Comparison of ENCODE assay signal across 9 cellular contexts in genomic region chr17:40803617-40804082, GRCh38. TPM values are rescaled to one million over a fixed set of nuclear protein-coding genes. Genes with fewer than 3 reads are reported as not detected.
DNase-seq lines count a peak whose midpoint lies in the region; ATAC-seq and TF ChIP-seq lines count a peak whose summit lies in the region.
"Had no signal": no experiment of that assay in that cellular context is flagged by ENCODE, and none has a peak within 500 bp of the region (broad histone marks: within the 10 kb centered on the region; RNA-seq: fewer than 3 reads in every experiment).

No MANE protein-coding gene starts in this region.

- H3K9ac ChIP-seq in DND-41 (ENCODE audit: low read depth, low read length): no peak overlapping the region

- H3K27ac ChIP-seq in DND-41 (ENCODE audit: low read length): no peak overlapping the region

- H3K79me2 ChIP-seq in DND-41 (ENCODE audit: insufficient read depth, low read length): no peaks in the 10 kb centered on the region

- H3K27me3 Mint-ChIP-seq in naive thymus-derived CD8-positive, alpha-beta T cell: peaks cover 25 to 48% (median 41%) of the 10 kb centered on the region in 5 donors
- peaks cover 38% of the 10 kb centered on the region for H3K27me3 Mint-ChIP-seq in stimulated activated memory B cell treated with anti-CD40 and anti-IgM and Interleukin-4, amounts not matched to agents 10 μg/mL and 1 μg/mL and 100 μg/mL, for 72 hours

- no peak for TF ChIP-seq POLR2A in erythroblast (IDR thresholded peaks at IDR 0.05; ENCODE audit: low read length)

- DNase-seq in DND-41 (peak; percentile 76), LHCN-M2 (ENCODE audit: low read depth) (peak; percentile 50), OCI-M1 (lab: John Stamatoyannopoulos, UW) (peak; percentile 81), activated T-cell treated with anti-CD3 and anti-CD28 coated beads for 1 hour (ENCODE audit: low read depth) (peak; percentile 66), erythroblast (lab: John Stamatoyannopoulos, UW) (peak; percentile 70 to 84)
- peak; percentile 51 to 81 (median 60) for DNase-seq in naive thymus-derived CD8-positive, alpha-beta T cell

- peaks cover 3 to 5% (median 4%) of the 10 kb centered on the region in 4 donors for H3K4me1 Mint-ChIP-seq in naive thymus-derived CD8-positive, alpha-beta T cell
- H3K4me1 Mint-ChIP-seq in stimulated activated memory B cell treated with anti-CD40 and anti-IgM and Interleukin-4, amounts not matched to agents 10 μg/mL and 1 μg/mL and 100 μg/mL, for 72 hours: no peaks in the 10 kb centered on the region

- POLR2A ChIA-PET in naive thymus-derived CD8-positive, alpha-beta T cell (lab: Charles Lee): interaction anchor here (0.5 kb wide), 1 partner anchor 113 kb away, joined by 3 read pairs; no protein-coding TSS in a partner anchor

- peaks cover 34% of the 10 kb centered on the region for H3K27me3 ChIP-seq in DND-41 (ENCODE audit: insufficient read depth, low read length, poor library complexity)

- H3K27ac Mint-ChIP-seq in naive thymus-derived CD8-positive, alpha-beta T cell: no peak overlapping the region
- no peak overlapping the region for H3K27ac Mint-ChIP-seq in stimulated activated memory B cell treated with anti-CD40 and anti-IgM and Interleukin-4, amounts not matched to agents 10 μg/mL and 1 μg/mL and 100 μg/mL, for 72 hours

- H3K4me3 Mint-ChIP-seq in naive thymus-derived CD8-positive, alpha-beta T cell: peak overlapping the region in 1 of 10 donors; percentile 19
- no peak overlapping the region for H3K4me3 Mint-ChIP-seq in stimulated activated memory B cell treated with anti-CD40 and anti-IgM and Interleukin-4, amounts not matched to agents 10 μg/mL and 1 μg/mL and 100 μg/mL, for 72 hours

- no peaks in the 10 kb centered on the region for H3K9me3 Mint-ChIP-seq in naive thymus-derived CD8-positive, alpha-beta T cell
- peaks cover 3% of the 10 kb centered on the region for H3K9me3 Mint-ChIP-seq in stimulated activated memory B cell treated with anti-CD40 and anti-IgM and Interleukin-4, amounts not matched to agents 10 μg/mL and 1 μg/mL and 100 μg/mL, for 72 hours

- H3K4me1 ChIP-seq in DND-41 (ENCODE audit: insufficient read depth, low read length): no peaks in the 10 kb centered on the region; the same call in 1 of the 2 replicates

- peak; percentile 94 for TF ChIP-seq CTCF in DND-41 (IDR thresholded peaks at IDR 0.05; ENCODE audit: borderline replicate concordance, extremely low read depth, low read length, poor library complexity, severe bottlenecking)

- H3K36me3 Mint-ChIP-seq in naive thymus-derived CD8-positive, alpha-beta T cell: no peaks in the 10 kb centered on the region
- H3K36me3 Mint-ChIP-seq in stimulated activated memory B cell treated with anti-CD40 and anti-IgM and Interleukin-4, amounts not matched to agents 10 μg/mL and 1 μg/mL and 100 μg/mL, for 72 hours: no peaks in the 10 kb centered on the region

- H3K4me2 ChIP-seq in DND-41 (ENCODE audit: insufficient read depth, low read length): no peak overlapping the region

- no peaks in the 10 kb centered on the region for H4K20me1 ChIP-seq in DND-41 (ENCODE audit: insufficient read depth, low read length)

- ATAC-seq in DND-41 (ENCODE audit: insufficient read depth, low read depth): peak; percentile 96
- peak; percentile 75 to 96 for ATAC-seq in naive thymus-derived CD8-positive, alpha-beta T cell
- peak; percentile 86 for ATAC-seq in stimulated activated memory B cell treated with anti-CD40 and anti-IgM and Interleukin-4, amounts not matched to agents 10 μg/mL and 1 μg/mL and 100 μg/mL, for 72 hours
- no peak for ATAC-seq in HG03460 (IDR thresholded peaks at IDR 0.05; ENCODE audit: unreplicated experiment)

- H3K9me3 ChIP-seq in DND-41 (ENCODE audit: insufficient read depth, low read length, severe bottlenecking): no peaks in the 10 kb centered on the region

- no peaks in the 10 kb centered on the region for H3K36me3 ChIP-seq in DND-41 (ENCODE audit: insufficient read depth, low read length)

- H3K4me3 ChIP-seq in DND-41 (ENCODE audit: low read depth in 1 of 2, low read length in 2 of 2): no peak overlapping the region

- H2AFZ ChIP-seq in DND-41 (ENCODE audit: low read depth, low read length): no peak overlapping the region

RNA-seq across cellular contexts. Expression of gene KRT28, which starts 3.9 kb away (rescaled TPM):
- not detected in 2 replicates for total RNA-seq in LHCN-M2 (2014; rRNA removed)
- not detected for polyA plus RNA-seq in LHCN-M2 (2012)
- total RNA-seq in naive thymus-derived CD8-positive, alpha-beta T cell: not detected
- not detected for polyA plus RNA-seq in naive thymus-derived CD8-positive, alpha-beta T cell
- polyA plus RNA-seq: adipose tissue had no signal

RNA-seq across cellular contexts. Expression of gene KRT10, which starts 18.8 kb away (rescaled TPM):
- total RNA-seq in LHCN-M2 (2014; rRNA removed): 20.1 and 33.0 TPM in 2 replicates
- polyA plus RNA-seq in LHCN-M2 (2012): 92.4 TPM
- total RNA-seq in naive thymus-derived CD8-positive, alpha-beta T cell: 10 to 100 TPM; 47.8 to 53.7 TPM
- 100 to 1,000 TPM; 185 to 239 (median 204) TPM for polyA plus RNA-seq in naive thymus-derived CD8-positive, alpha-beta T cell

RNA-seq across cellular contexts. Expression of gene KRT27, which starts 21.3 kb away (rescaled TPM):
- total RNA-seq in LHCN-M2 (2014; rRNA removed): not detected in 2 replicates
- polyA plus RNA-seq in LHCN-M2 (2012): not detected
- total RNA-seq in naive thymus-derived CD8-positive, alpha-beta T cell: not detected
- polyA plus RNA-seq in naive thymus-derived CD8-positive, alpha-beta T cell: not detected

RNA-seq across cellular contexts. Expression of gene KRT26, which starts 31.6 kb away (rescaled TPM):
- not detected in 2 replicates for total RNA-seq in LHCN-M2 (2014; rRNA removed)
- not detected for polyA plus RNA-seq in LHCN-M2 (2012)
- not detected for total RNA-seq in naive thymus-derived CD8-positive, alpha-beta T cell
- polyA plus RNA-seq in naive thymus-derived CD8-positive, alpha-beta T cell: not detected
- polyA plus RNA-seq: adipose tissue had no signal

RNA-seq across cellular contexts. Expression of gene KRT25, which starts 48.5 kb away (rescaled TPM):
- not detected in 2 replicates for total RNA-seq in LHCN-M2 (2014; rRNA removed)
- polyA plus RNA-seq in LHCN-M2 (2012): not detected
- not detected for total RNA-seq in naive thymus-derived CD8-positive, alpha-beta T cell
- not detected for polyA plus RNA-seq in naive thymus-derived CD8-positive, alpha-beta T cell
- polyA plus RNA-seq: adipose tissue had no signal
